1 cellular context compared by ENCODE assay signal in genomic region chr20:38760978-38761377, GRCh38.
A peak's percentile ranks its signal among the peaks of the same experiment; 100 is the strongest.
TF ChIP-seq lines count a peak whose summit lies in the region.

No MANE protein-coding gene starts in this region.

TF ChIP-seq in K562, 482 proteins besides CTCF, POLR2A, EP300 and RAD21:
- TF ChIP-seq ZNF121 (CRISPR knock-in tag; conservative IDR thresholded peaks at IDR 0.05) (peak; percentile 87), RFX5 (IDR thresholded peaks at IDR 0.05; ENCODE audit: low read depth, low read length) (no peak), MITF (IDR thresholded peaks at IDR 0.05) (no peak), BCL6 (CRISPR knock-in tag; IDR thresholded peaks at IDR 0.05) (no peak), JUND (IDR thresholded peaks at IDR 0.05; ENCODE audit: borderline replicate concordance, low read depth, low read length) (peak; percentile 58), JUND (tag; IDR thresholded peaks at IDR 0.05; ENCODE audit: borderline replicate concordance, low read depth, low read length) (peak; percentile 42; the same call in 1 of the 3 replicates), CREB3L1 (IDR thresholded peaks at IDR 0.05; ENCODE audit: borderline replicate concordance, low read depth) (no peak), CBX3 (IDR thresholded peaks at IDR 0.05; ENCODE audit: borderline replicate concordance in 1 of 2, low read length in 2 of 2) (no peak), L3MBTL2 (IDR thresholded peaks at IDR 0.05) (no peak), SP2 (IDR thresholded peaks at IDR 0.05; ENCODE audit: extremely low read depth, low read depth, low read length, poor library complexity, severe bottlenecking) (no peak), HMG20A (CRISPR knock-in tag; conservative IDR thresholded peaks at IDR 0.05) (no peak), ATF3 (IDR thresholded peaks at IDR 0.05) (peak; percentile 47; the same call in 1 of the 2 replicates), ATF3 (CRISPR knock-in tag; conservative IDR thresholded peaks at IDR 0.05) (no peak), CSDE1 (IDR thresholded peaks at IDR 0.05) (no peak), SIN3A (IDR thresholded peaks at IDR 0.05; ENCODE audit: borderline replicate concordance in 2 of 2, control insufficient read depth in 1 of 2, low read depth in 2 of 2, low read length in 2 of 2) (no peak), E2F8 (IDR thresholded peaks at IDR 0.05; ENCODE audit: low read depth, partially characterized antibody) (no peak), PBX2 (CRISPR knock-in tag; IDR thresholded peaks at IDR 0.05; ENCODE audit: low read depth) (no peak), PBX2 (tag; conservative IDR thresholded peaks at IDR 0.05; ENCODE audit: low read depth) (no peak), NFE2L1 (tag; IDR thresholded peaks at IDR 0.05; ENCODE audit: borderline replicate concordance, low read depth) (no peak), JUN (IDR thresholded peaks at IDR 0.05; ENCODE audit: borderline replicate concordance, low read depth, low read length) (no peak), JUN (CRISPR knock-in tag; IDR thresholded peaks at IDR 0.05; ENCODE audit: borderline replicate concordance) (no peak), RNF219 (CRISPR knock-in tag; IDR thresholded peaks at IDR 0.05) (no peak), MCM7 (IDR thresholded peaks at IDR 0.05) (no peak), LCOR (CRISPR knock-in tag; IDR thresholded peaks at IDR 0.05) (no peak), PRDM10 (IDR thresholded peaks at IDR 0.05; ENCODE audit: partially characterized antibody) (no peak), SMARCA4 (IDR thresholded peaks at IDR 0.05) (0 out of 2 replicates have a peak, but pooled peaks have one; percentile 12), POLR3A (IDR thresholded peaks at IDR 0.05; ENCODE audit: borderline replicate concordance, extremely low read depth, insufficient read depth, insufficient read length) (no peak), ZNF707 (CRISPR knock-in tag; conservative IDR thresholded peaks at IDR 0.05) (no peak), FOSL1 (tag; conservative IDR thresholded peaks at IDR 0.05) (0 out of 2 replicates have a peak, but pooled peaks have one; percentile 30), MAFK (IDR thresholded peaks at IDR 0.05; ENCODE audit: low read length) (no peak), ZSCAN32 (CRISPR knock-in tag; IDR thresholded peaks at IDR 0.05) (no peak), TEAD2 (tag; IDR thresholded peaks at IDR 0.05) (no peak), RB1 (IDR thresholded peaks at IDR 0.05; ENCODE audit: low read depth) (no peak), TRIM24 (IDR thresholded peaks at IDR 0.05) (no peak), TFE3 (CRISPR knock-in tag; IDR thresholded peaks at IDR 0.05) (no peak), NEUROD1 (IDR thresholded peaks at IDR 0.05; ENCODE audit: borderline replicate concordance, low read depth, low read length, partially characterized antibody) (no peak), GATAD2A (IDR thresholded peaks at IDR 0.05) (no peak), RNF2 (IDR thresholded peaks at IDR 0.05) (no peak), NR0B1 (IDR thresholded peaks at IDR 0.05; ENCODE audit: partially characterized antibody) (no peak), ZNF347 (CRISPR knock-in tag; IDR thresholded peaks at IDR 0.05; ENCODE audit: low read depth) (no peak)
TF ChIP-seq in K562: peak in this region for 5.
